In the genomic region with DNA sequence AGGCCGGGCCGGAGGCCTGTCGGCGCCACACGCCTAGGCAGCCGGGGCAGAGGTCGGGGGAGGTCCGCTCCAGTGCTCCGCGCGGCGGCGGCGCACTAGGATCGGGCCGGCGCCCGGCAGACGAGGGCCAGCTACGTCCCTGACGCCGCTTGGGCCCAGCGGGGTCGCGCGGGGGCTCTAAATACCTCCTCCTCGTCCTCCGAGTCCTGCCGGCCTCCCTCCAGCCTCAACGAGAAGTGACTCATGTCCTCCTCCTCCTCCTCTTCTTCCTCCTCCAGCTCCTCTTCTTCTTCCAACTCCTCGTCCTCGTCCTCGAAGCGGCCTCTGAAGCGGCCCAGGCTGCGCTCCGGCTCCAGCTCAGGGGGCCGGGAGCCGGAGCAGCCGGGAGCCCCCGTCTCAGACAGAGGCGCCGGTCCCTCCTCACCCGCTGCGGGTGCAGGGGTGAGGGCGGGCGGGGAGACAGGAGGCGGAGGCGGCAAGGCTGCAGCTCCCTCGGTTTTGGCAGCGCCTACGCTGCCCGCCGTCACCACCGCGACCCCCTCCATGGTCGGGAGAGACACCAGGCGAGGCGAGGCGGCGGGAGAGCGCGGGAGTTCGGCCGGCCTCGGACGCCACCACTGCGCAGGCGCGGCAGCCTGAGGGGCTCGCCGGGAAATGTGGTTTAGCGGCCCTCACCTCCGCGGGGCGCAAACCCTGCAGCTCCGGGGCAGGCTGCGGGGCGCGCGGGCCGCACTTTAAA, we compare ENCODE assay signal across 1 cellular context.
TF ChIP-seq lines count a peak whose summit lies in the region.

A gene with protein sequence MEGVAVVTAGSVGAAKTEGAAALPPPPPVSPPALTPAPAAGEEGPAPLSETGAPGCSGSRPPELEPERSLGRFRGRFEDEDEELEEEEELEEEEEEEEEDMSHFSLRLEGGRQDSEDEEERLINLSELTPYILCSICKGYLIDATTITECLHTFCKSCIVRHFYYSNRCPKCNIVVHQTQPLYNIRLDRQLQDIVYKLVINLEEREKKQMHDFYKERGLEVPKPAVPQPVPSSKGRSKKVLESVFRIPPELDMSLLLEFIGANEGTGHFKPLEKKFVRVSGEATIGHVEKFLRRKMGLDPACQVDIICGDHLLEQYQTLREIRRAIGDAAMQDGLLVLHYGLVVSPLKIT (minus strand): TSS at position 619 of the 739 bp plus-strand sequence. CDS start 74 bp downstream, at position 545.

TF ChIP-seq in K562, 482 proteins besides CTCF, POLR2A, EP300 and RAD21 (continued from another document):
- TF ChIP-seq ATF2 (CRISPR knock-in tag; IDR thresholded peaks at IDR 0.05), result no peak
- no peak for TF ChIP-seq CBFB (CRISPR knock-in tag; IDR thresholded peaks at IDR 0.05)
- TF ChIP-seq MCM5 (IDR thresholded peaks at IDR 0.05; ENCODE audit: low read depth), result no peak
- no peak for TF ChIP-seq CEBPB (tag; IDR thresholded peaks at IDR 0.05)
- no peak for TF ChIP-seq GABPB2 (CRISPR knock-in tag; conservative IDR thresholded peaks at IDR 0.05)
- peak; percentile 76; the same call in 1 of the 2 replicates for TF ChIP-seq L3MBTL2 (IDR thresholded peaks at IDR 0.05)
- 0 out of 4 replicates have a peak, but pooled peaks of 1 of the 2 experiments have one; percentile 17 for TF ChIP-seq SRF (CRISPR knock-in tag; IDR thresholded peaks at IDR 0.05)
- no peak for TF ChIP-seq ZNF740 (CRISPR knock-in tag; IDR thresholded peaks at IDR 0.05)
- no peak for TF ChIP-seq ZNF740 (tag; IDR thresholded peaks at IDR 0.05)
- TF ChIP-seq TAF1 (IDR thresholded peaks at IDR 0.05; ENCODE audit: control insufficient read depth, extremely low read depth, insufficient read depth, low read length, severe bottlenecking), result peak; percentile 69
- TF ChIP-seq ZNF717 (CRISPR knock-in tag; IDR thresholded peaks at IDR 0.05), result no peak
- no peak for TF ChIP-seq POLR3G (IDR thresholded peaks at IDR 0.05; ENCODE audit: extremely low read depth, insufficient read length, insufficient replicate concordance)
